8 cellular contexts compared by ENCODE assay signal in genomic region chr2:234164499-234165409, GRCh38.
DNase-seq lines count a peak whose midpoint lies in the region; ATAC-seq lines count a peak whose summit lies in the region.

No MANE protein-coding gene starts in this region.

- ATAC-seq in GM19324 (IDR thresholded peaks at IDR 0.05; ENCODE audit: low FRiP score, unreplicated experiment), result peak; percentile 62
- no peak for ATAC-seq in GM18502 (IDR thresholded peaks at IDR 0.05; ENCODE audit: poor library complexity, unreplicated experiment)

- peak; percentile 5 for DNase-seq in activated CD4-positive, CD25-positive, alpha-beta regulatory T cell treated with anti-CD3 and anti-CD28 coated beads, Interleukin-2, amount 50 U/mL, for 16 hours (ENCODE audit: low read depth, low spot score)
- DNase-seq in central memory CD4-positive, alpha-beta T cell, result peak; percentile 40
- DNase-seq in stimulated activated CD8-positive, alpha-beta memory T cell treated with anti-CD3 and anti-CD28 coated beads, Interleukin-12 subunit alpha, Interleukin-12 subunit beta, amount 100 ng/mL, for 4 hours (ENCODE audit: low read depth), result peak; percentile 14
- DNase-seq in ureter (ENCODE audit: low spot score) (no peak), NCI-H748 (lab: John Stamatoyannopoulos, UW; ENCODE audit: unreplicated experiment) (no peak), NCI-H82 treated with DMSO at 0.1 percent for 48 hours (lab: John Stamatoyannopoulos, UW; ENCODE audit: unreplicated experiment) (no peak)

Comparison
In these comparisons a context has a peak if more than half of its experiments do, and no peak if none do; other contexts are left out.
1. DNase-seq: peak in activated CD4-positive, CD25-positive, alpha-beta regulatory T cell treated with anti-CD3 and anti-CD28 coated beads, Interleukin-2, amount 50 U/mL, for 16 hours (single experiment), central memory CD4-positive, alpha-beta T cell (single experiment) and stimulated activated CD8-positive, alpha-beta memory T cell treated with anti-CD3 and anti-CD28 coated beads, Interleukin-12 subunit alpha, Interleukin-12 subunit beta, amount 100 ng/mL, for 4 hours (single experiment); none in ureter (single experiment), NCI-H748 (single experiment) and NCI-H82 treated with DMSO at 0.1 percent for 48 hours (single experiment).